In genomic region chr11:119168471-119169271, GRCh38 we compare ENCODE assay signal across 1 cellular context.
TF ChIP-seq lines count a peak whose summit lies in the region.

Gene NLRX1, plus strand, starts transcription at chr11:119168725. Its CDS starts 2,679 bp downstream, at chr11:119171404.

TF ChIP-seq in HepG2, 621 proteins besides CTCF, POLR2A, EP300 and RAD21 (continued from another document):
- TF ChIP-seq ELK4 (CRISPR knock-in tag; IDR thresholded peaks at IDR 0.05; ENCODE audit: borderline replicate concordance) (no peak), AKNA (CRISPR knock-in tag; IDR thresholded peaks at IDR 0.05; ENCODE audit: borderline replicate concordance) (no peak), ZNF280D (CRISPR knock-in tag; IDR thresholded peaks at IDR 0.05) (0 out of 2 replicates have a peak, but pooled peaks have one; percentile 82), POLR2AphosphoS5 (IDR thresholded peaks at IDR 0.05; ENCODE audit: low read depth, low read length) (peak; percentile 65), HDAC2 (CRISPR knock-in tag; IDR thresholded peaks at IDR 0.05) (peak; percentile 76), ZNF777 (CRISPR knock-in tag; IDR thresholded peaks at IDR 0.05) (peak; percentile 72; the same call in 1 of the 2 replicates), ZNF879 (CRISPR knock-in tag; IDR thresholded peaks at IDR 0.05) (0 out of 2 replicates have a peak, but pooled peaks have one; percentile 49), SP1 (IDR thresholded peaks at IDR 0.05) (no peak), SP1 (CRISPR knock-in tag; IDR thresholded peaks at IDR 0.05) (0 out of 2 replicates have a peak, but pooled peaks have one; percentile 21), AKAP8 (CRISPR knock-in tag; IDR thresholded peaks at IDR 0.05) (peak; percentile 31; the same call in 1 of the 2 replicates), ZBTB42 (CRISPR knock-in tag; IDR thresholded peaks at IDR 0.05) (0 out of 2 replicates have a peak, but pooled peaks have one; percentile 78), LRRFIP1 (CRISPR knock-in tag; conservative IDR thresholded peaks at IDR 0.05) (no peak), TRIM24 (CRISPR knock-in tag; IDR thresholded peaks at IDR 0.05) (no peak), ZNF580 (CRISPR knock-in tag; IDR thresholded peaks at IDR 0.05; ENCODE audit: borderline replicate concordance, low read depth) (peak; percentile 61), RNF2 (conservative IDR thresholded peaks at IDR 0.05; ENCODE audit: low read depth) (no peak), ZNF563 (CRISPR knock-in tag; IDR thresholded peaks at IDR 0.05) (peak; percentile 84; the same call in 1 of the 2 replicates), ASH2L (IDR thresholded peaks at IDR 0.05; ENCODE audit: insufficient read length, low read depth, low read length) (peak; percentile 56), HHEX (CRISPR knock-in tag; IDR thresholded peaks at IDR 0.05) (no peak), ZNF414 (CRISPR knock-in tag; IDR thresholded peaks at IDR 0.05) (peak; percentile 49), ARID5B (CRISPR knock-in tag; IDR thresholded peaks at IDR 0.05) (peak; percentile 49; the same call in 1 of the 2 replicates), ZNF572 (CRISPR knock-in tag; IDR thresholded peaks at IDR 0.05) (no peak), ZNF83 (CRISPR knock-in tag; IDR thresholded peaks at IDR 0.05; ENCODE audit: borderline replicate concordance) (peak; percentile 27; the same call in 1 of the 2 replicates), SRSF1 (optimal IDR thresholded peaks at IDR 0.05; ENCODE audit: low read depth, low read length) (peak; percentile 45), TMF1 (CRISPR knock-in tag; IDR thresholded peaks at IDR 0.05; ENCODE audit: low read depth) (peak; percentile 58; the same call in 1 of the 2 replicates), TEF (CRISPR knock-in tag; IDR thresholded peaks at IDR 0.05) (no peak)
TF ChIP-seq in HepG2: peak in this region for 202.
